18 cellular contexts compared by ENCODE assay signal in genomic region chr9:111890254-111890791, GRCh38. TPM values are rescaled to one million over a fixed set of nuclear protein-coding genes. Genes with fewer than 3 reads are reported as not detected.
A peak's percentile ranks its signal among the peaks of the same experiment; 100 is the strongest.
DNase-seq lines count a peak whose midpoint lies in the region; ATAC-seq, FAIRE-seq and TF ChIP-seq lines count a peak whose summit lies in the region.
"Had no signal": no experiment of that assay in that cellular context is flagged by ENCODE, and none has a peak within 500 bp of the region (broad histone marks: within the 10 kb centered on the region; RNA-seq: fewer than 3 reads in every experiment).

No MANE protein-coding gene starts in this region.

- CTCF ChIA-PET in HepG2 (lab: Yijun Ruan, JAX; ENCODE audit: low intra/inter-chr PET ratio, low total read pairs) = no interaction called here

- no peak for TF ChIP-seq POLR2A in HepG2 (IDR thresholded peaks at IDR 0.05; ENCODE audit: insufficient read depth in 1 of 2, low read depth in 2 of 2, low read length in 2 of 2)

- H3K4me1 Mint-ChIP-seq in activated T-helper 2 cell treated with anti-CD3 and anti-CD28 coated beads, Interferon-gamma antibody, Interleukin-2, Interleukin-4, amounts not matched to agents 10 μg/mL and 5 μg/mL and 100 μg/mL, durations not matched to agents 14 hours and 24 hours and 36 hours (ENCODE audit: low read depth) = peaks cover 6% of the 10 kb centered on the region
- H3K4me1 Mint-ChIP-seq: H9 had no signal

- H3K9me3 Mint-ChIP-seq in activated T-helper 2 cell treated with anti-CD3 and anti-CD28 coated beads, Interferon-gamma antibody, Interleukin-2, Interleukin-4, amounts not matched to agents 10 μg/mL and 5 μg/mL and 100 μg/mL, durations not matched to agents 14 hours and 24 hours and 36 hours = no peaks in the 10 kb centered on the region
- H3K9me3 Mint-ChIP-seq: CD4-positive, alpha-beta T cell; H9 had no signal

- H3K27ac ChIP-seq in OCI-LY3 (ENCODE audit: low read length) (no peak overlapping the region), HepG2 (ENCODE audit: extremely low read length, insufficient read depth, low read length) (no peak overlapping the region)
- H3K27ac ChIP-seq: BLaER1 treated with 17β-estradiol and CSF1 and Interleukin-3, amounts not matched to agents 10 nM and 100 nM had no signal

- in situ Hi-C loops in HepG2 (cut with HindIII; ENCODE audit: extremely low pct_ligation_motif_present, low pct_unique_long_range_greater_than_20kb) = no loop called here

- H3K4me2 ChIP-seq in OCI-LY3 (ENCODE audit: low read length) (peak overlapping the region; percentile 10), HepG2 (ENCODE audit: low read depth, low read length) (no peak overlapping the region; the same call in 1 of the 2 replicates)
- H3K4me2 ChIP-seq: BLaER1 treated with 17β-estradiol and CSF1 and Interleukin-3, amounts not matched to agents 10 nM and 100 nM had no signal

- H3K27me3 ChIP-seq in OCI-LY3 (ENCODE audit: low read depth, low read length) = no peaks in the 10 kb centered on the region
- no peaks in the 10 kb centered on the region for H3K27me3 ChIP-seq in HepG2 (ENCODE audit: control insufficient read depth in 1 of 2, insufficient read depth in 2 of 2, low read length in 2 of 2)
- H3K27me3 ChIP-seq: BLaER1 treated with 17β-estradiol and CSF1 and Interleukin-3, amounts not matched to agents 10 nM and 100 nM had no signal

- TF ChIP-seq RAD21 in HepG2 (CRISPR knock-in tag; IDR thresholded peaks at IDR 0.05) = no peak

- H4K20me1 ChIP-seq in OCI-LY3 (ENCODE audit: insufficient read depth, low read length) (no peaks in the 10 kb centered on the region), HepG2 (ENCODE audit: insufficient read depth, low read length) (no peaks in the 10 kb centered on the region)
- H4K20me1 ChIP-seq: BLaER1 treated with 17β-estradiol and CSF1 and Interleukin-3, amounts not matched to agents 10 nM and 100 nM had no signal

- peaks cover 39% of the 10 kb centered on the region for H3K4me1 ChIP-seq in OCI-LY3 (ENCODE audit: low read length)
- H3K4me1 ChIP-seq in HepG2 (ENCODE audit: insufficient read depth, low read length) = peaks cover 32% of the 10 kb centered on the region

- FAIRE-seq in HepG2 (lab: Jason Lieb, UNC) = no peak
- FAIRE-seq: G401.6, GM12891, GM19239 had no signal

- no peaks in the 10 kb centered on the region for H3K79me2 ChIP-seq in OCI-LY3 (ENCODE audit: low read length)
- no peaks in the 10 kb centered on the region for H3K79me2 ChIP-seq in HepG2 (ENCODE audit: insufficient read depth, low read length)

- intact Hi-C loops in HepG2 (cut with micrococcal nuclease; ENCODE audit: unreplicated experiment) = loop anchor here (10.0 kb wide), 1 partner anchor 444 kb away; the partner anchor contains the start of gene PTBP3
- intact Hi-C loops in activated T-helper 2 cell treated with anti-CD3 and anti-CD28 coated beads, Interferon-gamma antibody, Interleukin-2, Interleukin-4, amounts not matched to agents 10 μg/mL and 5 μg/mL and 100 μg/mL, durations not matched to agents 14 hours and 24 hours and 36 hours (cut with micrococcal nuclease) = loop anchor here (10.0 kb wide), 1 partner anchor 484 kb away; no protein-coding TSS in a partner anchor

- 0% methylated on average over 2 of the region's 2 CpGs for WGBS in HepG2 (ENCODE audit: low lambda C conversion rate)

- no peak overlapping the region for H3K4me3 Mint-ChIP-seq in activated T-helper 2 cell treated with anti-CD3 and anti-CD28 coated beads, Interferon-gamma antibody, Interleukin-2, Interleukin-4, amounts not matched to agents 10 μg/mL and 5 μg/mL and 100 μg/mL, durations not matched to agents 14 hours and 24 hours and 36 hours (ENCODE audit: low read depth)
- H3K4me3 Mint-ChIP-seq: CD4-positive, alpha-beta T cell; H9 had no signal

- TF ChIP-seq CTCF in OCI-LY3 (IDR thresholded peaks at IDR 0.05; ENCODE audit: low read depth, low read length) = no peak
- no peak for TF ChIP-seq CTCF in HepG2 (CRISPR knock-in tag; IDR thresholded peaks at IDR 0.05)

- no peak overlapping the region for H3K27ac Mint-ChIP-seq in activated T-helper 2 cell treated with anti-CD3 and anti-CD28 coated beads, Interferon-gamma antibody, Interleukin-2, Interleukin-4, amounts not matched to agents 10 μg/mL and 5 μg/mL and 100 μg/mL, durations not matched to agents 14 hours and 24 hours and 36 hours
- H3K27ac Mint-ChIP-seq: CD4-positive, alpha-beta T cell had no signal

- H3K4me3 ChIP-seq in OCI-LY3 (ENCODE audit: low read length) (no peak overlapping the region), HepG2 (replicated peaks in 1 of 3; ENCODE audit: insufficient read depth in 1 of 3, low read depth in 2 of 3, low read length in 3 of 3) (no peak overlapping the region)
- H3K4me3 ChIP-seq: BLaER1 treated with 17β-estradiol and CSF1 and Interleukin-3, amounts not matched to agents 10 nM and 100 nM had no signal

- peak; percentile 24 for DNase-seq in DMS53 treated with DMSO at 0.1 percent for 48 hours (lab: John Stamatoyannopoulos, UW; ENCODE audit: unreplicated experiment)
- DNase-seq in HepG2 (ENCODE audit: low spot score) = peak; percentile 19
- no peak for DNase-seq in stimulated activated CD4-positive, alpha-beta T cell treated with anti-CD3 and anti-CD28 coated beads, Interleukin-4, amount 100 ng/mL, for 24 hours
- DNase-seq in SKM-1 treated with dmso at 0.1 percent for 144 hours (lab: John Stamatoyannopoulos, UW; ENCODE audit: unreplicated experiment) = no peak
- DNase-seq in activated T-helper 2 cell treated with anti-CD3 and anti-CD28 coated beads, Interferon-gamma antibody, Interleukin-2, Interleukin-4, amounts not matched to agents 10 μg/mL and 5 μg/mL and 100 μg/mL, durations not matched to agents 14 hours and 24 hours and 36 hours (ENCODE audit: low spot score) = no peak
- DNase-seq: ACHN; Calu3; CD4-positive, alpha-beta T cell; DMS 273 treated with DMSO at 0.1 percent for 48 hours; DMS79 treated with DMSO at 0.1 percent for 48 hours; EL; GOT3; H9 had no signal

- no peak for ATAC-seq in HepG2

- BruUV-seq in HepG2 (replicated peaks; lab: Mats Ljungman, UMichigan) = no TSS peak

- no peak overlapping the region for H3K9ac ChIP-seq in OCI-LY3 (ENCODE audit: low read length)
- no peak overlapping the region for H3K9ac ChIP-seq in HepG2 (ENCODE audit: insufficient read depth, low read depth, low read length)
- H3K9ac ChIP-seq: BLaER1 treated with 17β-estradiol and CSF1 and Interleukin-3, amounts not matched to agents 10 nM and 100 nM had no signal

- H2AFZ ChIP-seq in OCI-LY3 (ENCODE audit: low read depth, low read length) (no peak overlapping the region), HepG2 (ENCODE audit: low read length) (no peak overlapping the region)

- H3K27me3 Mint-ChIP-seq in activated T-helper 2 cell treated with anti-CD3 and anti-CD28 coated beads, Interferon-gamma antibody, Interleukin-2, Interleukin-4, amounts not matched to agents 10 μg/mL and 5 μg/mL and 100 μg/mL, durations not matched to agents 14 hours and 24 hours and 36 hours (ENCODE audit: low read depth) = peaks cover 15% of the 10 kb centered on the region
- H3K27me3 Mint-ChIP-seq: CD4-positive, alpha-beta T cell had no signal

- POLR2A ChIA-PET in HepG2 (lab: Yijun Ruan, JAX) = no interaction called here

- H3K36me3 ChIP-seq in OCI-LY3 (replicated peaks; ENCODE audit: low read depth, low read length) (no peaks in the 10 kb centered on the region), HepG2 (replicated peaks in 1 of 2; ENCODE audit: control insufficient read depth in 1 of 2, insufficient read depth in 2 of 2, low read length in 2 of 2) (no peaks in the 10 kb centered on the region)
- H3K36me3 ChIP-seq: BLaER1 treated with 17β-estradiol and CSF1 and Interleukin-3, amounts not matched to agents 10 nM and 100 nM had no signal

- H3K36me3 Mint-ChIP-seq in activated T-helper 2 cell treated with anti-CD3 and anti-CD28 coated beads, Interferon-gamma antibody, Interleukin-2, Interleukin-4, amounts not matched to agents 10 μg/mL and 5 μg/mL and 100 μg/mL, durations not matched to agents 14 hours and 24 hours and 36 hours (ENCODE audit: low read depth) = no peaks in the 10 kb centered on the region

- H3K9me3 ChIP-seq in OCI-LY3 (ENCODE audit: insufficient read depth, low read length) = no peaks in the 10 kb centered on the region
- no peaks in the 10 kb centered on the region for H3K9me3 ChIP-seq in HepG2 (ENCODE audit: low read length)
- H3K9me3 ChIP-seq: BLaER1 treated with 17β-estradiol and CSF1 and Interleukin-3, amounts not matched to agents 10 nM and 100 nM had no signal

- TF ChIP-seq EP300 in HepG2 (IDR thresholded peaks at IDR 0.05; ENCODE audit: low read depth in 2 of 2, low read length in 2 of 2) = no peak
- TF ChIP-seq EP300 in HepG2 (CRISPR knock-in tag; IDR thresholded peaks at IDR 0.05; ENCODE audit: borderline replicate concordance) = no peak

RNA-seq across cellular contexts. Expression of gene UGCG, which starts 6.3 kb away (rescaled TPM):
- 9.7 and 13.9 TPM in 2 replicates for total RNA-seq in HepG2 (2016; rRNA removed; fragmentation: Illumina TruSeq; extraction: Trizol)
- 1.7 and 3.0 TPM in 2 replicates for total RNA-seq in HepG2 (2016; cell fraction: cytosol; rRNA removed; fragmentation: Illumina TruSeq; extraction: Trizol; ENCODE audit: low read depth)
- 9.4 and 13.3 TPM in 2 replicates for total RNA-seq in HepG2 (2016; cell fraction: insoluble cytoplasmic fraction; rRNA removed; fragmentation: Illumina TruSeq; extraction: Trizol)
- 5.6 and 7.5 TPM in 2 replicates for total RNA-seq in HepG2 (2016; cell fraction: membrane; rRNA removed; fragmentation: Illumina TruSeq; extraction: Trizol)
- 17.0 and 18.2 TPM in 2 replicates for total RNA-seq in HepG2 (2016; cell fraction: nucleus; rRNA removed; fragmentation: Illumina TruSeq; extraction: Trizol)
- polyA plus RNA-seq in HepG2 (2011; rRNA removed) = 8.1 and 10.5 TPM in 2 replicates
- 3.9 and 7.2 TPM in 2 replicates for polyA plus RNA-seq in HepG2 (2011; cell fraction: cytosol; rRNA removed)
- 3.6 and 4.0 TPM in 2 replicates for polyA plus RNA-seq in HepG2 (2011; cell fraction: nucleus; rRNA removed)
- polyA plus RNA-seq in HepG2 (2012) = 7.5 and 8.2 TPM in 2 replicates
- polyA plus RNA-seq in HepG2 (2016; cell fraction: cytosol; fragmentation: Illumina TruSeq; extraction: Trizol; ENCODE audit: low read depth) = 0.66 and 0.74 TPM in 2 replicates
- 6.2 and 6.3 TPM in 2 replicates for polyA plus RNA-seq in HepG2 (2016; cell fraction: insoluble cytoplasmic fraction; fragmentation: Illumina TruSeq; extraction: Trizol; ENCODE audit: low read depth)
- polyA plus RNA-seq in HepG2 (2016; cell fraction: membrane; fragmentation: Illumina TruSeq; extraction: Trizol; ENCODE audit: low read depth) = 1.9 and 2.5 TPM in 2 replicates
- polyA plus RNA-seq in HepG2 (2016; cell fraction: nucleus; fragmentation: Illumina TruSeq; extraction: Trizol; ENCODE audit: insufficient read depth, low read depth) = 15.4 and 15.5 TPM in 2 replicates
- 6.6 and 14.5 TPM in 2 replicates for polyA minus RNA-seq in HepG2 (2011; rRNA and poly(A)+ RNA removed; ENCODE audit: low replicate concordance)
- polyA minus RNA-seq in HepG2 (2011; cell fraction: cytosol; rRNA and poly(A)+ RNA removed) = 14.6 and 14.9 TPM in 2 replicates
- 15.7 and 19.0 TPM in 2 replicates for polyA minus RNA-seq in HepG2 (2011; cell fraction: nucleus; rRNA and poly(A)+ RNA removed)
- 14.4 and 16.6 TPM in 2 replicates for total RNA-seq in activated T-helper 2 cell treated with anti-CD3 and anti-CD28 coated beads, Interferon-gamma antibody, Interleukin-2, Interleukin-4, amounts not matched to agents 10 μg/mL and 5 μg/mL and 100 μg/mL, durations not matched to agents 14 hours and 24 hours and 36 hours

Comparison
In these comparisons a context has a peak if more than half of its experiments do, and no peak if none do; other contexts are left out.
1. DNase-seq: peak in DMS53 treated with DMSO at 0.1 percent for 48 hours (single experiment) and HepG2 (single experiment); none in stimulated activated CD4-positive, alpha-beta T cell treated with anti-CD3 and anti-CD28 coated beads, Interleukin-4, amount 100 ng/mL, for 24 hours (single experiment), SKM-1 treated with dmso at 0.1 percent for 144 hours (single experiment) and activated T-helper 2 cell treated with anti-CD3 and anti-CD28 coated beads, Interferon-gamma antibody, Interleukin-2, Interleukin-4, amounts not matched to agents 10 μg/mL and 5 μg/mL and 100 μg/mL, durations not matched to agents 14 hours and 24 hours and 36 hours (single experiment).